Comparison of ENCODE assay signal across 8 cellular contexts in the genomic region with DNA sequence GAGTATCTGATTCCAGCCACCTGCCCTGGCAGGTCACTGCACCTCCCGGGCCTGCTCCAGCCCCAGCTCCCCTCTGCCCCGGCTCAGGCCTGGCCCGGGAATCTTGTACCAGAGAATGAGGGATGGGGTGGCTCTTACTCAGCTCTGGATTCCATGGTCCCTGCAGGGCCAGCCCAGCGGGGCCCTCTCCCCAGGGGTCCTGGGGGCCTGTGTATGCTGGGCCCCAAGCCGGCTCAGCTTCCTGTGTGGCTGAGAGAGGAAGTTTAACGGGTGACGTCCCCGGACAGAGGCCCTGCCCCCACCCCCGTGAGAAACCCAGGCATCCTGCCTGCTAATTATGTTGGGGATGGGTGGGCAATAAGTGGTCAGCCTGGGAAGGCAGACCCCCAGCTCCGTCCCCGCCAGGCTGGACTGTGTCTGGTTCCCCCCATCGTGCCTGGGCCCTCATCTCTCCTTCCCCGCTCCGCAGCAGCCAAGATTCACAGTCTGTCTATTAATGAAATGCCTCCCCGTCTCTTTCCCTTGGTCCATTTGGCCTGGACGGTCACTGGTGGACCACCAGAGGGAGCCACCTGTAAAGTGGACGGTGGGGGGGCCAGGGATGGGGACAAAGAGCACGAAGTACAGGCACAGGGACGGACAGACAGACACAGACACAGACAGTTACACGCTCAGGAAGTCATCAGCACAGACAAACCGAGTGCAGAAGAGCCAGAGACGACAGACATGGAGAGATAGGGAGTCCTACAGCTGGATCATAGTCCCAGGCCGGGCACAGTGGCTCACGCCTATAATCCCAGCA. TPM values are rescaled to one million over a fixed set of nuclear protein-coding genes. Genes with fewer than 3 reads are reported as not detected.
DNase-seq lines count a peak whose midpoint lies in the region; ATAC-seq, FAIRE-seq and TF ChIP-seq lines count a peak whose summit lies in the region.

A gene with protein sequence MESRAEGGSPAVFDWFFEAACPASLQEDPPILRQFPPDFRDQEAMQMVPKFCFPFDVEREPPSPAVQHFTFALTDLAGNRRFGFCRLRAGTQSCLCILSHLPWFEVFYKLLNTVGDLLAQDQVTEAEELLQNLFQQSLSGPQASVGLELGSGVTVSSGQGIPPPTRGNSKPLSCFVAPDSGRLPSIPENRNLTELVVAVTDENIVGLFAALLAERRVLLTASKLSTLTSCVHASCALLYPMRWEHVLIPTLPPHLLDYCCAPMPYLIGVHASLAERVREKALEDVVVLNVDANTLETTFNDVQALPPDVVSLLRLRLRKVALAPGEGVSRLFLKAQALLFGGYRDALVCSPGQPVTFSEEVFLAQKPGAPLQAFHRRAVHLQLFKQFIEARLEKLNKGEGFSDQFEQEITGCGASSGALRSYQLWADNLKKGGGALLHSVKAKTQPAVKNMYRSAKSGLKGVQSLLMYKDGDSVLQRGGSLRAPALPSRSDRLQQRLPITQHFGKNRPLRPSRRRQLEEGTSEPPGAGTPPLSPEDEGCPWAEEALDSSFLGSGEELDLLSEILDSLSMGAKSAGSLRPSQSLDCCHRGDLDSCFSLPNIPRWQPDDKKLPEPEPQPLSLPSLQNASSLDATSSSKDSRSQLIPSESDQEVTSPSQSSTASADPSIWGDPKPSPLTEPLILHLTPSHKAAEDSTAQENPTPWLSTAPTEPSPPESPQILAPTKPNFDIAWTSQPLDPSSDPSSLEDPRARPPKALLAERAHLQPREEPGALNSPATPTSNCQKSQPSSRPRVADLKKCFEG (minus strand): TSS at position 247 of the 802 bp plus-strand sequence. CDS start 92 bp downstream, at position 155.

- POLR2A ChIA-PET in activated CD4-positive, alpha-beta memory T cell treated with anti-CD3 and anti-CD28 coated beads for 36 hours (lab: Charles Lee) = interaction anchor here (0.5 to 1.4 kb wide), 9 partner anchors 8 to 382 kb away, joined by 3 to 6 read pairs (median 4); partner anchors contain the start of genes ALKBH7, GTF2F1, KHSRP and SLC25A23
- POLR2A ChIA-PET in H1 (lab: Charles Lee; ENCODE audit: partially characterized antibody) = no interaction called here

- H4K8ac ChIP-seq in H1 (ENCODE audit: extremely low read depth, insufficient read depth, low read length) = no peak within 1 kb of the TSS; the same call in 1 of the 2 replicates

- CTCF ChIA-PET in activated CD4-positive, alpha-beta memory T cell treated with anti-CD3 and anti-CD28 coated beads for 36 hours (lab: Charles Lee) = interaction anchor here (0.6 to 1.8 kb wide), 13 partner anchors 9 to 382 kb away, joined by 3 to 8 read pairs (median 4); partner anchors contain the start of gene ALKBH7
- CTCF ChIA-PET in H1 (lab: Charles Lee; ENCODE audit: partially characterized antibody) = interaction anchor here (0.6 to 3.8 kb wide), 20 partner anchors 9 to 288 kb away, joined by 3 to 30 read pairs (median 4); partner anchors contain the start of genes ACER1, CRB3 and TUBB4A

- H2AK5ac ChIP-seq in H1 (ENCODE audit: low read depth, low read length) = no peak within 1 kb of the TSS

- FAIRE-seq in H1 (lab: Jason Lieb, UNC) = peak; percentile 24

- H3K4me3 Mint-ChIP-seq in activated CD4-positive, alpha-beta memory T cell treated with anti-CD3 and anti-CD28 coated beads for 36 hours = peak within 1 kb of the TSS; percentile 100

- H4K5ac ChIP-seq in H1 (ENCODE audit: insufficient read length, low read depth, low read length) = no peak within 1 kb of the TSS

- no peak within 1 kb of the TSS for H3K4ac ChIP-seq in H1 (replicated peaks; ENCODE audit: insufficient read length, low read depth, low read length)

- H2BK15ac ChIP-seq in H1 (ENCODE audit: low read length) = 0 out of 2 replicates have a peak within 1 kb of the TSS, but pooled peaks have one; percentile 92

- peaks cover 4% of the 10 kb centered on the region for H3K36me3 Mint-ChIP-seq in activated CD4-positive, alpha-beta memory T cell treated with anti-CD3 and anti-CD28 coated beads for 36 hours

- no peak for TF ChIP-seq EP300 in H1 (IDR thresholded peaks at IDR 0.05; ENCODE audit: borderline replicate concordance in 1 of 2, low read depth in 2 of 2, low read length in 2 of 2)
- TF ChIP-seq EP300 in sigmoid colon (IDR thresholded peaks at IDR 0.05) = no peak

- H3K4me2 ChIP-seq in Karpas-422 (ENCODE audit: low read depth, low read length, poor library complexity, severe bottlenecking) (peak within 1 kb of the TSS; percentile 82), H1 (ENCODE audit: insufficient read depth in 1 of 2, low read depth in 2 of 2, low read length in 2 of 2) (0 out of 4 replicates have a peak within 1 kb of the TSS, but pooled peaks of 1 of the 2 experiments have one; percentile 8)

- H3K23me2 ChIP-seq in H1 (ENCODE audit: low read depth, low read length) = peaks cover 3% of the 10 kb centered on the region; the same call in 1 of the 2 replicates

- H2AFZ ChIP-seq in Karpas-422 (ENCODE audit: low read length) (peak within 1 kb of the TSS; percentile 87), H1 (ENCODE audit: low read length) (no peak within 1 kb of the TSS)

- TF ChIP-seq RAD21 in H1 (IDR thresholded peaks at IDR 0.05 in 1 of 2, conservative IDR thresholded peaks at IDR 0.05 in 1 of 2; ENCODE audit: low read depth in 2 of 2, low read length in 2 of 2) = peak; percentile 47 to 65

- intact Hi-C loops in Right ventricle myocardium inferior (cut with DNase I) = no loop called here
- intact Hi-C loops in activated CD4-positive, alpha-beta memory T cell treated with anti-CD3 and anti-CD28 coated beads for 36 hours (cut with micrococcal nuclease) = loop anchor here (1.0 to 2.0 kb wide), 3 partner anchors 21 to 57 kb away; partner anchors contain the start of gene KHSRP
- intact Hi-C loops in sigmoid colon (cut with DNase I) = no loop called here

- H3K79me2 ChIP-seq in Karpas-422 (ENCODE audit: low read length) = peaks cover 20% of the 10 kb centered on the region
- H3K79me2 ChIP-seq in H1 (ENCODE audit: control insufficient read depth in 1 of 2, insufficient read depth in 2 of 2, low read length in 2 of 2) = no peaks in the 10 kb centered on the region

- 64% methylated on average over 23 of the region's 24 CpGs; no CpG with 5 or more reads in 1 of the 2 experiments for WGBS in H1 (ENCODE audit: extremely low coverage in 1 of 2, insufficient coverage in 1 of 2, insufficient read length in 1 of 2, insufficient replicate concordance in 2 of 2, low coverage in 1 of 2, low lambda C conversion rate in 2 of 2, missing lambda C conversion rate in 1 of 2), 2 experiments
- WGBS in sigmoid colon, 2 donors = 29 to 47% methylated on average over 24 of the region's 24 CpGs

- H3K23ac ChIP-seq in H1 (ENCODE audit: insufficient read length) = no peak within 1 kb of the TSS

- TF ChIP-seq CTCF in right atrium auricular region (IDR thresholded peaks at IDR 0.05) (peak in 1 of 2 donors; percentile 50), H1 (IDR thresholded peaks at IDR 0.05; ENCODE audit: control extremely low read depth in 1 of 3, insufficient read depth in 1 of 3, low read depth in 1 of 3, low read length in 3 of 3) (peak; percentile 70 to 83 (median 72)), sigmoid colon (IDR thresholded peaks at IDR 0.05) (peak in 2 of 4 experiments; percentile 10 to 28)

- peak within 1 kb of the TSS; percentile 83 for H3K9ac ChIP-seq in Karpas-422 (ENCODE audit: low read length)
- no peak within 1 kb of the TSS; a peak in 2 of 7 replicates for H3K9ac ChIP-seq in H1 (replicated peaks in 1 of 4; ENCODE audit: extremely low read depth in 1 of 4, low read depth in 3 of 4, low read length in 3 of 4)

- ATAC-seq in Right ventricle myocardium inferior = peak; percentile 54

- peak within 1 kb of the TSS; percentile 48 for H3K18ac ChIP-seq in H1 (ENCODE audit: extremely low read depth, low read length)

- no peaks in the 10 kb centered on the region for H3K9me3 Mint-ChIP-seq in activated CD4-positive, alpha-beta memory T cell treated with anti-CD3 and anti-CD28 coated beads for 36 hours

- no peak for TF ChIP-seq POLR2A in H1 (IDR thresholded peaks at IDR 0.05; ENCODE audit: control extremely low read depth in 1 of 2, low read depth in 2 of 2, low read length in 2 of 2)
- TF ChIP-seq POLR2A in sigmoid colon (IDR thresholded peaks at IDR 0.05) = no peak

- H2BK20ac ChIP-seq in H1 (ENCODE audit: low read length) = no peak within 1 kb of the TSS

- H2BK120ac ChIP-seq in H1 (replicated peaks; ENCODE audit: low read depth, low read length) = no peak within 1 kb of the TSS

- peak within 1 kb of the TSS; percentile 98 for H3K27ac Mint-ChIP-seq in activated CD4-positive, alpha-beta memory T cell treated with anti-CD3 and anti-CD28 coated beads for 36 hours

- H3K9me3 ChIP-seq in right atrium auricular region (no peaks in the 10 kb centered on the region), Karpas-422 (ENCODE audit: low read length) (no peaks in the 10 kb centered on the region), H1 (ENCODE audit: insufficient read depth in 2 of 2, low read depth in 1 of 2, low read length in 1 of 2) (no peaks in the 10 kb centered on the region), sigmoid colon (no peaks in the 10 kb centered on the region)

- no peaks in the 10 kb centered on the region for H3K9me2 ChIP-seq in Karpas-422 (replicated peaks; ENCODE audit: insufficient read depth, low read length)

- H3K79me1 ChIP-seq in H1 (ENCODE audit: low read depth, low read length) = no peaks in the 10 kb centered on the region

- peak within 1 kb of the TSS; percentile 87; the same call in 1 of the 2 replicates for H2BK12ac ChIP-seq in H1 (ENCODE audit: low read depth, low read length)

- H3K4me1 ChIP-seq in right atrium auricular region (peaks cover 0 to 3% of the 10 kb centered on the region in 2 donors), Karpas-422 (ENCODE audit: low read length) (peaks cover 18% of the 10 kb centered on the region), H1 (replicated peaks in 1 of 4; ENCODE audit: control insufficient read depth in 3 of 4, insufficient read depth in 4 of 4, low read length in 3 of 4) (peaks cover 0 to 11% (median 7%) of the 10 kb centered on the region in 4 experiments; a peak in 5 of 7 replicates), sigmoid colon (peaks cover 0 to 5% (median 4%) of the 10 kb centered on the region in 4 donors)

- H3K36me3 ChIP-seq in right atrium auricular region = no peaks in the 10 kb centered on the region
- peaks cover 3% of the 10 kb centered on the region for H3K36me3 ChIP-seq in Karpas-422 (ENCODE audit: insufficient read depth, low read length)
- H3K36me3 ChIP-seq in H1 (ENCODE audit: control insufficient read depth in 2 of 4, insufficient read depth in 4 of 4, low read length in 3 of 4) = no peaks in the 10 kb centered on the region
- no peaks in the 10 kb centered on the region for H3K36me3 ChIP-seq in sigmoid colon

- peaks cover 1 to 4% of the 10 kb centered on the region in 2 donors for H3K27me3 ChIP-seq in right atrium auricular region
- no peaks in the 10 kb centered on the region for H3K27me3 ChIP-seq in Karpas-422 (ENCODE audit: low read length)
- peaks cover 0 to 4% (median 0%) of the 10 kb centered on the region in 4 experiments; a peak in 1 of 7 replicates for H3K27me3 ChIP-seq in H1 (replicated peaks in 1 of 4; ENCODE audit: control insufficient read depth in 3 of 4, extremely low read depth in 1 of 4, insufficient read depth in 3 of 4, low read length in 3 of 4)
- H3K27me3 ChIP-seq in sigmoid colon = peaks cover 5 to 34% (median 22%) of the 10 kb centered on the region in 3 donors

- H3K4me3 ChIP-seq in right atrium auricular region (peak within 1 kb of the TSS in 1 of 2 donors; percentile 22), Karpas-422 (ENCODE audit: low read length) (peak within 1 kb of the TSS; percentile 79), H1 (ENCODE audit: extremely low read depth in 1 of 4, insufficient read depth in 2 of 4, low read depth in 3 of 4, low read length in 4 of 4) (no peak within 1 kb of the TSS), sigmoid colon (peak within 1 kb of the TSS in 1 of 4 donors; percentile 29)

- H2BK5ac ChIP-seq in H1 (ENCODE audit: low read depth, low read length) = peak within 1 kb of the TSS; percentile 75; the same call in 1 of the 2 replicates

- H4K20me1 ChIP-seq in Karpas-422 (ENCODE audit: insufficient read depth, low read depth, low read length) (no peaks in the 10 kb centered on the region), H1 (replicated peaks in 1 of 2; ENCODE audit: control insufficient read depth in 1 of 2, insufficient read depth in 2 of 2, low read length in 2 of 2) (peaks cover 0 to 3% of the 10 kb centered on the region in 2 experiments)

- no peaks in the 10 kb centered on the region for H3K27me3 Mint-ChIP-seq in activated CD4-positive, alpha-beta memory T cell treated with anti-CD3 and anti-CD28 coated beads for 36 hours

- DNase-seq in Right ventricle myocardium inferior (ENCODE audit: missing footprints) (peak; percentile 75), right atrium auricular region (ENCODE audit: low spot score) (no peak), Karpas-422 (peak; percentile 89), H1 (ENCODE audit: low read depth in 1 of 2, low spot score in 2 of 2) (peak in 1 of 2 experiments; percentile 65), nucleus accumbens (lab: John Stamatoyannopoulos, UW) (peak in 40 of 56 donors; percentile 8 to 69 (median 35)), sigmoid colon (no peak), HCEC 1CT (no peak)
- peak; percentile 85 for DNase-seq in activated CD4-positive, alpha-beta memory T cell treated with anti-CD3 and anti-CD28 coated beads for 36 hours

- H3K56ac ChIP-seq in H1 (replicated peaks; ENCODE audit: insufficient read length, low read depth, low read length) = no peak within 1 kb of the TSS

- H3K14ac ChIP-seq in H1 (ENCODE audit: insufficient read length) = no peak within 1 kb of the TSS

- H3K4me1 Mint-ChIP-seq in activated CD4-positive, alpha-beta memory T cell treated with anti-CD3 and anti-CD28 coated beads for 36 hours (ENCODE audit: low read depth) = peaks cover 30% of the 10 kb centered on the region

- H3K27ac ChIP-seq in right atrium auricular region (no peak within 1 kb of the TSS), Karpas-422 (ENCODE audit: low read length) (peak within 1 kb of the TSS; percentile 73), H1 (ENCODE audit: low read depth, low read length) (no peak within 1 kb of the TSS), sigmoid colon (no peak within 1 kb of the TSS)

- H4K91ac ChIP-seq in H1 (replicated peaks; ENCODE audit: insufficient read length, low read length) = peak within 1 kb of the TSS; percentile 4

RNA-seq across cellular contexts. Expression of the gene that starts here (rescaled TPM):
- 0.92 TPM for total RNA-seq in Right ventricle myocardium inferior
- total RNA-seq in right atrium auricular region = under 1 TPM; 0.30 to 0.75 TPM
- total RNA-seq in Karpas-422 (2014; rRNA removed; shearing (Covaris generic); ENCODE audit: low replicate concordance) = 19.2 and 32.0 TPM in 2 replicates
- total RNA-seq in activated CD4-positive, alpha-beta memory T cell treated with anti-CD3 and anti-CD28 coated beads for 36 hours = 10 to 100 TPM; 62.1 to 69.3 TPM
- 3.7 and 4.0 TPM in 2 replicates for total RNA-seq in H1 (2021; fragmentation: NEBNext Ultra II Directional; extraction: Animal tissue kit (Norgen Biotek cat#: 25700))
- 3.6 and 3.9 TPM in 2 replicates for polyA plus RNA-seq in H1 (2011; rRNA removed)
- 2.6 TPM for polyA plus RNA-seq in H1 (2011; cell fraction: cytosol; rRNA removed)
- polyA plus RNA-seq in H1 (2011; cell fraction: nucleus; rRNA removed) = 3.6 TPM
- polyA plus RNA-seq in H1 (2012, experiment 1 of 2) = 19.7 to 29.2 TPM (median 22.4 TPM) in 4 replicates
- 15.8 TPM for polyA plus RNA-seq in H1 (2012, experiment 2 of 2)
- polyA plus RNA-seq in H1 (2013, experiment 1 of 2) = 5.4 TPM
- polyA plus RNA-seq in H1 (2013, experiment 2 of 2) = 5.5 TPM
- 0.91 and 1.1 TPM in 2 replicates for polyA minus RNA-seq in H1 (2011; rRNA and poly(A)+ RNA removed)
- polyA minus RNA-seq in H1 (2011; cell fraction: cytosol; rRNA and poly(A)+ RNA removed) = 1.8 TPM
- 1.6 TPM for polyA minus RNA-seq in H1 (2011; cell fraction: nucleus; rRNA and poly(A)+ RNA removed)
- total RNA-seq in sigmoid colon = 1 to 10 TPM in 2 of 4 donors, under 1 TPM in 1, not detected in 1; 0.99 to 2.0 (median 1.1) TPM
- 10 to 100 TPM in 1 of 3 donors, 1 to 10 TPM in 2; 1.8 to 18.1 (median 6.0) TPM for polyA plus RNA-seq in sigmoid colon

Comparison
In these comparisons a context has a peak if more than half of its experiments do, and no peak if none do; other contexts are left out.
1. Peak in DNase-seq and ATAC-seq in Right ventricle myocardium inferior; RNA of the gene not detected or under 1 TPM.
2. DNase-seq: peak in Karpas-422 (single experiment), activated CD4-positive, alpha-beta memory T cell treated with anti-CD3 and anti-CD28 coated beads for 36 hours (single experiment) and nucleus accumbens (40 of 56); none in right atrium auricular region (single experiment), sigmoid colon (single experiment) and HCEC 1CT (single experiment).